In genomic region chr5:62224987-62225601, GRCh38 we compare ENCODE assay signal across 8 cellular contexts.
DNase-seq lines count a peak whose midpoint lies in the region; ATAC-seq and TF ChIP-seq lines count a peak whose summit lies in the region.
"Not testable (repeated sequence)": the region's sequence is repeated elsewhere in the genome, so short reads cannot be mapped to it uniquely, and the experiment has no call there.

No MANE protein-coding gene starts in this region.

- not testable (repeated sequence) for H3K27ac Mint-ChIP-seq in CD8-positive, alpha-beta T cell; MCF 10A (ENCODE audit: low read depth, unreplicated experiment); neural crest cell (ENCODE audit: unreplicated experiment)
- H3K27ac Mint-ChIP-seq in IgD-negative memory B cell, result peak overlapping the region in 1 of 3 donors; percentile 50
- H3K27ac Mint-ChIP-seq in activated CD8-positive, alpha-beta T cell treated with anti-CD3 and anti-CD28 coated beads, Interleukin-2, amount 10 ng/mL, durations not matched to agents 7 days and 5 days, result peak overlapping the region; percentile 71

- DNase-seq in CD8-positive, alpha-beta T cell; Panc1 (ENCODE audit: low read depth, low spot score); activated CD8-positive, alpha-beta T cell treated with anti-CD3 and anti-CD28 coated beads, Interleukin-2, amount 10 ng/mL, durations not matched to agents 7 days and 5 days; MCF 10A (ENCODE audit: unreplicated experiment); neural crest cell (ENCODE audit: low read depth, low spot score); upper lobe of left lung: not testable (repeated sequence)

- TF ChIP-seq EP300 in gastroesophageal sphincter (IDR thresholded peaks at IDR 0.05); upper lobe of left lung (IDR thresholded peaks at IDR 0.05): not testable (repeated sequence)

- not testable (repeated sequence) for BruUV-seq in Panc1 (replicated peaks; lab: Mats Ljungman, UMichigan); MCF 10A (replicated peaks; lab: Mats Ljungman, UMichigan)

- TF ChIP-seq POLR2A in gastroesophageal sphincter (IDR thresholded peaks at IDR 0.05); upper lobe of left lung (IDR thresholded peaks at IDR 0.05): not testable (repeated sequence)

- peak overlapping the region; percentile 45 for H3K4me3 Mint-ChIP-seq in CD8-positive, alpha-beta T cell
- peak overlapping the region in 3 of 4 donors; percentile 30 to 51 (median 49) for H3K4me3 Mint-ChIP-seq in IgD-negative memory B cell
- H3K4me3 Mint-ChIP-seq in activated CD8-positive, alpha-beta T cell treated with anti-CD3 and anti-CD28 coated beads, Interleukin-2, amount 10 ng/mL, durations not matched to agents 7 days and 5 days, result peak overlapping the region; percentile 64
- H3K4me3 Mint-ChIP-seq in MCF 10A (ENCODE audit: unreplicated experiment); neural crest cell: not testable (repeated sequence)

- POLR2A ChIA-PET in CD8-positive, alpha-beta T cell (lab: Charles Lee), result interaction anchor here (1.2 kb wide), 1 partner anchor 127 kb away, joined by 5 read pairs; no protein-coding TSS in a partner anchor
- POLR2A ChIA-PET in Panc1 (lab: Charles Lee), result not testable (repeated sequence)
- POLR2A ChIA-PET in activated CD8-positive, alpha-beta T cell treated with anti-CD3 and anti-CD28 coated beads, Interleukin-2, amount 10 ng/mL, durations not matched to agents 7 days and 5 days (lab: Charles Lee), result interaction anchor here (0.8 to 1.9 kb wide), 3 partner anchors 60 to 83 kb away, joined by 4 to 11 read pairs (median 10); partner anchors contain the start of gene KIF2A
- POLR2A ChIA-PET in MCF 10A (lab: Yijun Ruan, JAX), result interaction anchor here (0.8 to 2.7 kb wide), 5 partner anchors 8 to 132 kb away, joined by 3 to 10 read pairs (median 7); partner anchors contain the start of gene KIF2A

- 77 to 84% methylated on average over 5 to 6 of the region's 7 CpGs for WGBS in gastroesophageal sphincter (ENCODE audit: low coverage in 1 of 2), 2 donors
- 76% methylated on average over 7 of the region's 7 CpGs for WGBS in upper lobe of left lung, 2 donors

- H3K4me1 ChIP-seq in CD8-positive, alpha-beta T cell (ENCODE audit: insufficient read depth, low read length), result peaks cover 10% of the 10 kb centered on the region
- H3K4me1 ChIP-seq in Panc1 (ENCODE audit: control insufficient read depth, insufficient read depth, low read length); gastroesophageal sphincter; upper lobe of left lung: not testable (repeated sequence)

- not testable (repeated sequence) for H3K36me3 Mint-ChIP-seq in CD8-positive, alpha-beta T cell; IgD-negative memory B cell; MCF 10A (ENCODE audit: insufficient read depth, unreplicated experiment); neural crest cell (ENCODE audit: low read depth)
- peaks cover 18% of the 10 kb centered on the region for H3K36me3 Mint-ChIP-seq in activated CD8-positive, alpha-beta T cell treated with anti-CD3 and anti-CD28 coated beads, Interleukin-2, amount 10 ng/mL, durations not matched to agents 7 days and 5 days (ENCODE audit: low read depth)

- in situ Hi-C loops in Panc1 (cut with HindIII; ENCODE audit: low pct_unique_long_range_greater_than_20kb, low sequenced_read_pairs), result not testable (repeated sequence)

- H3K36me3 ChIP-seq in CD8-positive, alpha-beta T cell (ENCODE audit: insufficient read depth, low read length); Panc1 (ENCODE audit: control insufficient read depth, insufficient read depth, low read length); gastroesophageal sphincter; upper lobe of left lung: not testable (repeated sequence)

- H3K9me3 Mint-ChIP-seq in CD8-positive, alpha-beta T cell; IgD-negative memory B cell; activated CD8-positive, alpha-beta T cell treated with anti-CD3 and anti-CD28 coated beads, Interleukin-2, amount 10 ng/mL, durations not matched to agents 7 days and 5 days (ENCODE audit: insufficient read depth); MCF 10A (ENCODE audit: unreplicated experiment); neural crest cell: not testable (repeated sequence)

- ATAC-seq in CD8-positive, alpha-beta T cell; Panc1; activated CD8-positive, alpha-beta T cell treated with anti-CD3 and anti-CD28 coated beads, Interleukin-2, amount 10 ng/mL, durations not matched to agents 7 days and 5 days; gastroesophageal sphincter; upper lobe of left lung (ENCODE audit: low FRiP score in 2 of 2): not testable (repeated sequence)

- peak; percentile 69 for TF ChIP-seq CTCF in CD8-positive, alpha-beta T cell (IDR thresholded peaks at IDR 0.05)
- TF ChIP-seq CTCF in Panc1 (IDR thresholded peaks at IDR 0.05), result peak; percentile 70
- peak; percentile 40 for TF ChIP-seq CTCF in MCF 10A (IDR thresholded peaks at IDR 0.05; ENCODE audit: unreplicated experiment)
- TF ChIP-seq CTCF in gastroesophageal sphincter (IDR thresholded peaks at IDR 0.05), result peak in 3 of 4 experiments; percentile 11 to 27 (median 23)
- TF ChIP-seq CTCF in neural crest cell (conservative IDR thresholded peaks at IDR 0.05), result peak; percentile 66
- TF ChIP-seq CTCF in upper lobe of left lung (IDR thresholded peaks at IDR 0.05), result peak in 4 of 6 experiments; percentile 28 to 40 (median 31)

- H3K27ac ChIP-seq in CD8-positive, alpha-beta T cell (ENCODE audit: low read depth, low read length); Panc1 (ENCODE audit: low read length); gastroesophageal sphincter; upper lobe of left lung: not testable (repeated sequence)

- H3K4me3 ChIP-seq in CD8-positive, alpha-beta T cell (ENCODE audit: low read depth, low read length); Panc1 (ENCODE audit: low read depth in 2 of 2, low read length in 2 of 2); gastroesophageal sphincter; upper lobe of left lung: not testable (repeated sequence)

- CTCF ChIA-PET in CD8-positive, alpha-beta T cell (lab: Charles Lee), result interaction anchor here (0.6 to 2.1 kb wide), 27 partner anchors 10 to 187 kb away, joined by 3 to 27 read pairs (median 4); partner anchors contain the start of genes IPO11 and KIF2A
- CTCF ChIA-PET in Panc1 (lab: Charles Lee), result interaction anchor here (0.9 to 1.0 kb wide), 2 partner anchors 76 to 133 kb away, joined by 3 read pairs; no protein-coding TSS in a partner anchor
- CTCF ChIA-PET in activated CD8-positive, alpha-beta T cell treated with anti-CD3 and anti-CD28 coated beads, Interleukin-2, amount 10 ng/mL, durations not matched to agents 7 days and 5 days (lab: Charles Lee), result interaction anchor here (0.7 to 2.8 kb wide), 43 partner anchors 10 to 243 kb away, joined by 3 to 69 read pairs (median 5); partner anchors contain the start of genes DIMT1, IPO11 and KIF2A
- CTCF ChIA-PET in MCF 10A (lab: Yijun Ruan, JAX), result interaction anchor here (0.6 to 5.5 kb wide), 26 partner anchors 8 to 623 kb away, joined by 3 to 105 read pairs (median 4); partner anchors contain the start of gene KIF2A

- intact Hi-C loops in CD8-positive, alpha-beta T cell (cut with DNase I, micrococcal nuclease), result loop anchor here (1.0 to 10.0 kb wide), 4 partner anchors 60 to 370 kb away; partner anchors contain the start of gene KIF2A (in 1 of the 2)
- intact Hi-C loops in Panc1 (cut with micrococcal nuclease; ENCODE audit: unreplicated experiment), result loop anchor here (2.0 kb wide), 1 partner anchor 128 kb away; no protein-coding TSS in a partner anchor
- intact Hi-C loops in MCF 10A (cut with micrococcal nuclease), result loop anchor here (1.0 to 10.0 kb wide), 2 partner anchors 80 to 129 kb away; partner anchors contain the start of gene KIF2A

- not testable (repeated sequence) for H3K27me3 ChIP-seq in CD8-positive, alpha-beta T cell (ENCODE audit: insufficient read depth, low read length); Panc1 (ENCODE audit: control insufficient read depth, insufficient read depth, low read length); gastroesophageal sphincter; upper lobe of left lung

- not testable (repeated sequence) for H3K9me3 ChIP-seq in CD8-positive, alpha-beta T cell (ENCODE audit: low read length); Panc1 (ENCODE audit: control insufficient read depth, insufficient read depth, low read depth, low read length); gastroesophageal sphincter; upper lobe of left lung

- H3K27me3 Mint-ChIP-seq in CD8-positive, alpha-beta T cell (ENCODE audit: low read depth); IgD-negative memory B cell; activated CD8-positive, alpha-beta T cell treated with anti-CD3 and anti-CD28 coated beads, Interleukin-2, amount 10 ng/mL, durations not matched to agents 7 days and 5 days (ENCODE audit: low read depth); MCF 10A (ENCODE audit: insufficient read depth, unreplicated experiment): not testable (repeated sequence)
- H3K27me3 Mint-ChIP-seq in neural crest cell (ENCODE audit: low read depth), result peaks cover 11% of the 10 kb centered on the region

- H3K4me1 Mint-ChIP-seq in CD8-positive, alpha-beta T cell (ENCODE audit: low read depth), result peaks cover 14% of the 10 kb centered on the region
- not testable (repeated sequence) for H3K4me1 Mint-ChIP-seq in IgD-negative memory B cell, neural crest cell
- H3K4me1 Mint-ChIP-seq in activated CD8-positive, alpha-beta T cell treated with anti-CD3 and anti-CD28 coated beads, Interleukin-2, amount 10 ng/mL, durations not matched to agents 7 days and 5 days (ENCODE audit: low read depth), result peaks cover 19% of the 10 kb centered on the region
- H3K4me1 Mint-ChIP-seq in MCF 10A (ENCODE audit: insufficient read depth, unreplicated experiment), result peaks cover 11% of the 10 kb centered on the region
